In genomic region chr12:123011701-123012100, GRCh38 we compare ENCODE assay signal across 17 cellular contexts. TPM values are rescaled to one million over a fixed set of nuclear protein-coding genes. Genes with fewer than 3 reads are reported as not detected.
DNase-seq lines count a peak whose midpoint lies in the region; ATAC-seq and TF ChIP-seq lines count a peak whose summit lies in the region.
"Had no signal": no experiment of that assay in that cellular context is flagged by ENCODE, and none has a peak within 500 bp of the region (broad histone marks: within the 10 kb centered on the region; RNA-seq: fewer than 3 reads in every experiment).

No MANE protein-coding gene starts in this region.

- H3K27me3 ChIP-seq in endodermal cell (ENCODE audit: control insufficient read depth, insufficient read depth, low read length, poor library complexity, severe bottlenecking) (no peaks in the 10 kb centered on the region), mesenchymal stem cell (ENCODE audit: control insufficient read depth in 1 of 2, insufficient read depth in 1 of 2, low read length in 2 of 2) (no peaks in the 10 kb centered on the region)

- intact Hi-C loops in natural killer cell (cut with micrococcal nuclease) = no loop called here

- H3K4me3 Mint-ChIP-seq in natural killer cell treated with Interleukin-12 subunit alpha and Interleukin-12 subunit beta and Interleukin-15 and Interleukin-18, amount 100 ng/mL, for 72 hours = no peak overlapping the region
- H3K4me3 Mint-ChIP-seq in natural killer cell = no peak overlapping the region
- no peak overlapping the region for H3K4me3 Mint-ChIP-seq in endodermal cell
- H3K4me3 Mint-ChIP-seq in stimulated activated effector memory CD8-positive, alpha-beta T cell treated with anti-CD3 and anti-CD28 coated beads, Interleukin-12 subunit alpha, Interleukin-12 subunit beta, amount 100 ng/mL, for 72 hours = no peak overlapping the region
- H3K4me3 Mint-ChIP-seq: B cell; CD14-positive monocyte; CD8-positive, alpha-beta T cell had no signal

- H3K18ac ChIP-seq in mesenchymal stem cell (ENCODE audit: low read depth in 1 of 2, low read length in 2 of 2) = no peak overlapping the region

- no peaks in the 10 kb centered on the region for H3K9me3 Mint-ChIP-seq in natural killer cell treated with Interleukin-12 subunit alpha and Interleukin-12 subunit beta and Interleukin-15 and Interleukin-18, amount 100 ng/mL, for 72 hours
- H3K9me3 Mint-ChIP-seq in natural killer cell (no peaks in the 10 kb centered on the region), endodermal cell (no peaks in the 10 kb centered on the region)
- H3K9me3 Mint-ChIP-seq in stimulated activated effector memory CD8-positive, alpha-beta T cell treated with anti-CD3 and anti-CD28 coated beads, Interleukin-12 subunit alpha, Interleukin-12 subunit beta, amount 100 ng/mL, for 72 hours = no peaks in the 10 kb centered on the region
- H3K9me3 Mint-ChIP-seq: CD8-positive, alpha-beta T cell had no signal

- peaks cover 0 to 10% of the 10 kb centered on the region in 2 donors for H3K4me1 Mint-ChIP-seq in natural killer cell treated with Interleukin-12 subunit alpha and Interleukin-12 subunit beta and Interleukin-15 and Interleukin-18, amount 100 ng/mL, for 72 hours (ENCODE audit: low read depth in 2 of 2)
- H3K4me1 Mint-ChIP-seq in natural killer cell = peaks cover 0 to 10% of the 10 kb centered on the region in 2 donors
- H3K4me1 Mint-ChIP-seq in endodermal cell = peaks cover 2% of the 10 kb centered on the region
- H3K4me1 Mint-ChIP-seq in stimulated activated effector memory CD8-positive, alpha-beta T cell treated with anti-CD3 and anti-CD28 coated beads, Interleukin-12 subunit alpha, Interleukin-12 subunit beta, amount 100 ng/mL, for 72 hours = no peaks in the 10 kb centered on the region
- H3K4me1 Mint-ChIP-seq: B cell, CD14-positive monocyte had no signal

- no peaks in the 10 kb centered on the region for H3K36me3 Mint-ChIP-seq in natural killer cell treated with Interleukin-12 subunit alpha and Interleukin-12 subunit beta and Interleukin-15 and Interleukin-18, amount 100 ng/mL, for 72 hours
- no peaks in the 10 kb centered on the region for H3K36me3 Mint-ChIP-seq in natural killer cell
- H3K36me3 Mint-ChIP-seq in endodermal cell (ENCODE audit: low read depth) = peaks cover 8% of the 10 kb centered on the region
- H3K36me3 Mint-ChIP-seq in stimulated activated effector memory CD8-positive, alpha-beta T cell treated with anti-CD3 and anti-CD28 coated beads, Interleukin-12 subunit alpha, Interleukin-12 subunit beta, amount 100 ng/mL, for 72 hours = no peaks in the 10 kb centered on the region
- H3K36me3 Mint-ChIP-seq: CD14-positive monocyte had no signal

- no peak overlapping the region for H2BK5ac ChIP-seq in mesenchymal stem cell (ENCODE audit: low read depth, low read length, poor library complexity, severe bottlenecking)

- no peak overlapping the region for H2BK120ac ChIP-seq in mesenchymal stem cell (ENCODE audit: low read depth, low read length)

- no peak for TF ChIP-seq CTCF in natural killer cell (IDR thresholded peaks at IDR 0.05)
- no peak for TF ChIP-seq CTCF in endodermal cell (conservative IDR thresholded peaks at IDR 0.05)

- H3K27ac ChIP-seq in endodermal cell (ENCODE audit: low read depth, low read length) = no peak overlapping the region
- H3K27ac ChIP-seq in mesenchymal stem cell (ENCODE audit: low read length, poor library complexity, severe bottlenecking) = no peak overlapping the region
- H3K27ac ChIP-seq: HL-60 had no signal

- H3K4me3 ChIP-seq in endodermal cell (ENCODE audit: low read length) = no peak overlapping the region
- no peak overlapping the region for H3K4me3 ChIP-seq in mesenchymal stem cell (ENCODE audit: insufficient read depth in 1 of 2, low read depth in 1 of 2, low read length in 2 of 2)

- H3K14ac ChIP-seq in mesenchymal stem cell (ENCODE audit: low read length in 2 of 2) = no peak overlapping the region

- no peak overlapping the region for H3K4ac ChIP-seq in mesenchymal stem cell (ENCODE audit: low read depth in 1 of 2, low read length in 2 of 2)

- H3K9ac ChIP-seq in endodermal cell (ENCODE audit: extremely low read depth, low read length, poor library complexity, severe bottlenecking) = no peak overlapping the region
- no peak overlapping the region for H3K9ac ChIP-seq in mesenchymal stem cell (ENCODE audit: low read length)

- peak overlapping the region in 1 of 2 donors; percentile 42 for H3K27ac Mint-ChIP-seq in natural killer cell treated with Interleukin-12 subunit alpha and Interleukin-12 subunit beta and Interleukin-15 and Interleukin-18, amount 100 ng/mL, for 72 hours
- no peak overlapping the region for H3K27ac Mint-ChIP-seq in natural killer cell
- H3K27ac Mint-ChIP-seq in endodermal cell = peak overlapping the region; percentile 35
- H3K27ac Mint-ChIP-seq in stimulated activated effector memory CD8-positive, alpha-beta T cell treated with anti-CD3 and anti-CD28 coated beads, Interleukin-12 subunit alpha, Interleukin-12 subunit beta, amount 100 ng/mL, for 72 hours = peak overlapping the region; percentile 37
- H3K27ac Mint-ChIP-seq: B cell; CD14-positive monocyte; CD8-positive, alpha-beta T cell had no signal

- ATAC-seq in natural killer cell treated with Interleukin-12 subunit alpha and Interleukin-12 subunit beta and Interleukin-15 and Interleukin-18, amount 100 ng/mL, for 72 hours = no peak
- ATAC-seq in natural killer cell (no peak), HG02678 (IDR thresholded peaks at IDR 0.05; ENCODE audit: unreplicated experiment) (no peak)
- ATAC-seq in stimulated activated effector memory CD8-positive, alpha-beta T cell treated with anti-CD3 and anti-CD28 coated beads, Interleukin-12 subunit alpha, Interleukin-12 subunit beta, amount 100 ng/mL, for 72 hours = no peak
- ATAC-seq: CD8-positive, alpha-beta T cell; HCT116 had no signal

- no peaks in the 10 kb centered on the region for H3K79me1 ChIP-seq in mesenchymal stem cell (replicated peaks; ENCODE audit: low read length, poor library complexity, severe bottlenecking)

- 88 to 92% methylated on average over 5 to 6 of the region's 6 CpGs for WGBS in endodermal cell (ENCODE audit: insufficient coverage in 1 of 2, insufficient read length in 1 of 2), 2 experiments
- 83% methylated on average over 6 of the region's 6 CpGs for WGBS in mesenchymal stem cell

- no peak overlapping the region for H2AK5ac ChIP-seq in mesenchymal stem cell (ENCODE audit: low read length, severe bottlenecking)

- H2BK12ac ChIP-seq in mesenchymal stem cell (ENCODE audit: low read length in 2 of 2) = no peak overlapping the region

- H3K36me3 ChIP-seq in endodermal cell (ENCODE audit: control insufficient read depth, insufficient read depth, low read length) (no peaks in the 10 kb centered on the region), mesenchymal stem cell (ENCODE audit: control insufficient read depth in 1 of 2, insufficient read depth in 2 of 2, low read depth in 1 of 2, low read length in 2 of 2) (peaks cover 31 to 54% of the 10 kb centered on the region in 2 experiments)

- no peak overlapping the region for H3K23ac ChIP-seq in mesenchymal stem cell (ENCODE audit: low read length in 2 of 2)

- DNase-seq in natural killer cell treated with Interleukin-12 subunit alpha and Interleukin-12 subunit beta and Interleukin-15 and Interleukin-18, amount 100 ng/mL, for 72 hours (ENCODE audit: low spot score) = peak; percentile 54
- no peak for DNase-seq in natural killer cell
- DNase-seq in endodermal cell = no peak
- peak; percentile 29 for DNase-seq in mesenchymal stem cell
- no peak for DNase-seq in stimulated activated effector memory CD8-positive, alpha-beta T cell treated with anti-CD3 and anti-CD28 coated beads, Interleukin-12 subunit alpha, Interleukin-12 subunit beta, amount 100 ng/mL, for 72 hours (ENCODE audit: low spot score in 2 of 2)
- no peak for DNase-seq in NCI-H1105 treated with DMSO at 0.1 percent for 48 hours (lab: John Stamatoyannopoulos, UW)
- DNase-seq in NCI-H2081 treated with DMSO at 0.1 percent for 48 hours (lab: John Stamatoyannopoulos, UW) = no peak
- DNase-seq: ACHN, COR-L47, DND-41, GF-D8 had no signal

- H2AFZ ChIP-seq in mesenchymal stem cell (ENCODE audit: low read depth, low read length) = no peak overlapping the region

- no peak overlapping the region for H3K4me2 ChIP-seq in mesenchymal stem cell (ENCODE audit: low read length, poor library complexity, severe bottlenecking)

- H4K8ac ChIP-seq in mesenchymal stem cell (ENCODE audit: low read length) = no peak overlapping the region

- H2BK15ac ChIP-seq in mesenchymal stem cell (ENCODE audit: low read depth, poor library complexity, severe bottlenecking) = no peak overlapping the region

- H3K4me1 ChIP-seq in endodermal cell (ENCODE audit: control insufficient read depth, insufficient read depth, low read length) (no peaks in the 10 kb centered on the region), mesenchymal stem cell (ENCODE audit: control insufficient read depth, insufficient read depth, low read depth, low read length) (peaks cover 8% of the 10 kb centered on the region)

- H3K27me3 Mint-ChIP-seq in natural killer cell treated with Interleukin-12 subunit alpha and Interleukin-12 subunit beta and Interleukin-15 and Interleukin-18, amount 100 ng/mL, for 72 hours = no peaks in the 10 kb centered on the region
- H3K27me3 Mint-ChIP-seq in natural killer cell (ENCODE audit: low read depth in 2 of 2) (no peaks in the 10 kb centered on the region), endodermal cell (ENCODE audit: insufficient read depth) (no peaks in the 10 kb centered on the region)
- H3K27me3 Mint-ChIP-seq: B cell had no signal

- H3K9me3 ChIP-seq in endodermal cell (ENCODE audit: control insufficient read depth, low read length) (no peaks in the 10 kb centered on the region), mesenchymal stem cell (ENCODE audit: control insufficient read depth, low read length) (no peaks in the 10 kb centered on the region)

- no peak overlapping the region for H4K91ac ChIP-seq in mesenchymal stem cell (ENCODE audit: low read length)

RNA-seq across cellular contexts. Expression of gene ARL6IP4, which starts 31.2 kb away (rescaled TPM):
- total RNA-seq in natural killer cell treated with Interleukin-12 subunit alpha and Interleukin-12 subunit beta and Interleukin-15 and Interleukin-18, amount 100 ng/mL, for 72 hours = 100 to 1,000 TPM; 146 to 212 TPM
- total RNA-seq in natural killer cell (100 to 1,000 TPM in 2 of 3 donors, 10 to 100 TPM in 1; 97.2 to 136 (median 116) TPM), endodermal cell (100 to 1,000 TPM; 136 to 149 TPM)
- 145 TPM for polyA plus RNA-seq in endodermal cell (2013, experiment 1 of 2)
- 144 TPM for polyA plus RNA-seq in endodermal cell (2013, experiment 2 of 2)
- polyA plus RNA-seq in mesenchymal stem cell (2013, experiment 1 of 2) = 142 TPM
- 146 TPM for polyA plus RNA-seq in mesenchymal stem cell (2013, experiment 2 of 2)

RNA-seq across cellular contexts. Expression of gene OGFOD2, which starts 36.7 kb away (rescaled TPM):
- total RNA-seq in natural killer cell treated with Interleukin-12 subunit alpha and Interleukin-12 subunit beta and Interleukin-15 and Interleukin-18, amount 100 ng/mL, for 72 hours = 10 to 100 TPM; 19.1 to 36.8 TPM
- total RNA-seq in natural killer cell (10 to 100 TPM; 16.6 to 23.7 (median 20.7) TPM), endodermal cell (10 to 100 TPM; 17.5 to 19.9 TPM)
- polyA plus RNA-seq in endodermal cell (2013, experiment 1 of 2) = 8.8 TPM
- 9.8 TPM for polyA plus RNA-seq in endodermal cell (2013, experiment 2 of 2)
- 5.8 TPM for polyA plus RNA-seq in mesenchymal stem cell (2013, experiment 1 of 2)
- polyA plus RNA-seq in mesenchymal stem cell (2013, experiment 2 of 2) = 6.2 TPM

RNA-seq across cellular contexts. Expression of gene ABCB9, which starts 45.4 kb away (rescaled TPM):
- total RNA-seq in natural killer cell treated with Interleukin-12 subunit alpha and Interleukin-12 subunit beta and Interleukin-15 and Interleukin-18, amount 100 ng/mL, for 72 hours = 1 to 10 TPM; 4.5 to 6.3 TPM
- 1 to 10 TPM; 2.4 to 4.0 (median 3.3) TPM for total RNA-seq in natural killer cell
- total RNA-seq in endodermal cell = 1 to 10 TPM; 5.4 to 6.0 TPM
- polyA plus RNA-seq in endodermal cell (2013, experiment 1 of 2) = 4.1 TPM
- polyA plus RNA-seq in endodermal cell (2013, experiment 2 of 2) = 4.3 TPM
- polyA plus RNA-seq in mesenchymal stem cell (2013, experiment 1 of 2) = 4.3 TPM
- polyA plus RNA-seq in mesenchymal stem cell (2013, experiment 2 of 2) = 4.2 TPM

Comparison
In these comparisons a context has a peak if more than half of its experiments do, and no peak if none do; other contexts are left out.
1. DNase-seq: peak in natural killer cell treated with Interleukin-12 subunit alpha and Interleukin-12 subunit beta and Interleukin-15 and Interleukin-18, amount 100 ng/mL, for 72 hours (single experiment) and mesenchymal stem cell (single experiment); none in natural killer cell (single experiment), endodermal cell (single experiment), stimulated activated effector memory CD8-positive, alpha-beta T cell treated with anti-CD3 and anti-CD28 coated beads, Interleukin-12 subunit alpha, Interleukin-12 subunit beta, amount 100 ng/mL, for 72 hours (0 of 2), NCI-H1105 treated with DMSO at 0.1 percent for 48 hours (single experiment) and NCI-H2081 treated with DMSO at 0.1 percent for 48 hours (single experiment).
2. H3K27ac Mint-ChIP-seq: peak in endodermal cell (single experiment) and stimulated activated effector memory CD8-positive, alpha-beta T cell treated with anti-CD3 and anti-CD28 coated beads, Interleukin-12 subunit alpha, Interleukin-12 subunit beta, amount 100 ng/mL, for 72 hours (single experiment); none in natural killer cell (0 of 2).